Comparison of ENCODE assay signal across 1 cellular context in the genomic region with DNA sequence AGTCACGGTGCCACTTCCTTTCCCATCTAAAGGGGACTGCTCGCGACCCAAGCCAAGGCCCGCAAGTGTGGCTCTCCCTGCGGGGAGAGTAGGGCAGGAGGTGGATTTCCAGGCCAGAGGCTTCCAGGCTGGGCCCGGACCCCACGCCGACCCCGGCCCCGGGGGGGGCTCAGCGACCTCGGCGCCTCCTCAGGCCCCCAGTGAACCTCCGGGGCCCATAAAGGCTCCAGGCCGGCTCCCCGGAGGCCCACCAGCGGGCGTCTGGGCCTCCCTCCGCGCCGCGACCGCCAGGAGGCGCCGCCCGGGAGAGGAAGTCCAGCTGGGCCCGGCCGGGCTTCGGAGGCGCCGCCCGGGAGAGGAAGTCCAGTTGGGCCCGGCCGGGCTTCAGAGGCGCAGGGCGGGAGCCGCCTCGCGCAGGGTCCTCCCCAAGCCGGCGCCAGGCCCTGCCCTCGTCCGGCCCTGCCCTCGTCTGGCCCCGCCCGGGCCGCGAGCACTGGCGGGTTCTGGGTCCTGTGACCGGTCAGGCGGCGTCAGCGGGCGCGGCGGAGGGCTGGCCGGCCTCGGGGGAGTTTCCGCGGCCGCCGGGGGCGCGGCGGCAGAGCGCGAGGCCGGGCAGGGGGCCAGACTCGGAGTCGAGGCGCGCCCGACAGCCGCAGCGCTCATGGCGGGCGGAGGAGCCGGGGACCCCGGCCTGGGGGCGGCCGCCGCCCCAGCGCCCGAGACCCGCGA.
TF ChIP-seq lines count a peak whose summit lies in the region.

A gene (plus strand): TSS at position 623 of the 729 bp plus-strand sequence. CDS start 39 bp downstream, at position 662.

TF ChIP-seq in HEK293, 187 proteins besides CTCF, POLR2A, EP300 and RAD21 (continued from another document and continues in another):
- TF ChIP-seq ZNF529 (tag by site-specific recombination; IDR thresholded peaks at IDR 0.05; ENCODE audit: insufficient replicate concordance), result no peak
- peak; percentile 12; the same call in 1 of the 2 replicates for TF ChIP-seq TCF7L2 (IDR thresholded peaks at IDR 0.05; ENCODE audit: borderline replicate concordance, low read depth, low read length)
- TF ChIP-seq PRDM1 (tag by site-specific recombination; IDR thresholded peaks at IDR 0.05), result no peak
- TF ChIP-seq, protein P1, sequence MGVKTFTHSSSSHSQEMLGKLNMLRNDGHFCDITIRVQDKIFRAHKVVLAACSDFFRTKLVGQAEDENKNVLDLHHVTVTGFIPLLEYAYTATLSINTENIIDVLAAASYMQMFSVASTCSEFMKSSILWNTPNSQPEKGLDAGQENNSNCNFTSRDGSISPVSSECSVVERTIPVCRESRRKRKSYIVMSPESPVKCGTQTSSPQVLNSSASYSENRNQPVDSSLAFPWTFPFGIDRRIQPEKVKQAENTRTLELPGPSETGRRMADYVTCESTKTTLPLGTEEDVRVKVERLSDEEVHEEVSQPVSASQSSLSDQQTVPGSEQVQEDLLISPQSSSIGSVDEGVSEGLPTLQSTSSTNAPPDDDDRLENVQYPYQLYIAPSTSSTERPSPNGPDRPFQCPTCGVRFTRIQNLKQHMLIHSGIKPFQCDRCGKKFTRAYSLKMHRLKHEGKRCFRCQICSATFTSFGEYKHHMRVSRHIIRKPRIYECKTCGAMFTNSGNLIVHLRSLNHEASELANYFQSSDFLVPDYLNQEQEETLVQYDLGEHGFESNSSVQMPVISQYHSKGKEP (tag by site-specific recombination; IDR thresholded peaks at IDR 0.05), result no peak
- TF ChIP-seq ZNF664 (tag by site-specific recombination; IDR thresholded peaks at IDR 0.05), result no peak
- no peak for TF ChIP-seq ZNF843 (tag by site-specific recombination; IDR thresholded peaks at IDR 0.05)
- no peak for TF ChIP-seq ZNF555 (tag by site-specific recombination; conservative IDR thresholded peaks at IDR 0.05)
- no peak for TF ChIP-seq ZNF670 (tag by site-specific recombination; IDR thresholded peaks at IDR 0.05; ENCODE audit: low read depth)
- TF ChIP-seq WT1 (tag by site-specific recombination; IDR thresholded peaks at IDR 0.05), result no peak
- TF ChIP-seq SP2 (tag by site-specific recombination; IDR thresholded peaks at IDR 0.05), result no peak; the same call in 1 of the 2 replicates
- no peak for TF ChIP-seq SETDB1 (IDR thresholded peaks at IDR 0.05; ENCODE audit: insufficient read length, low read length)
- TF ChIP-seq, protein P2, sequence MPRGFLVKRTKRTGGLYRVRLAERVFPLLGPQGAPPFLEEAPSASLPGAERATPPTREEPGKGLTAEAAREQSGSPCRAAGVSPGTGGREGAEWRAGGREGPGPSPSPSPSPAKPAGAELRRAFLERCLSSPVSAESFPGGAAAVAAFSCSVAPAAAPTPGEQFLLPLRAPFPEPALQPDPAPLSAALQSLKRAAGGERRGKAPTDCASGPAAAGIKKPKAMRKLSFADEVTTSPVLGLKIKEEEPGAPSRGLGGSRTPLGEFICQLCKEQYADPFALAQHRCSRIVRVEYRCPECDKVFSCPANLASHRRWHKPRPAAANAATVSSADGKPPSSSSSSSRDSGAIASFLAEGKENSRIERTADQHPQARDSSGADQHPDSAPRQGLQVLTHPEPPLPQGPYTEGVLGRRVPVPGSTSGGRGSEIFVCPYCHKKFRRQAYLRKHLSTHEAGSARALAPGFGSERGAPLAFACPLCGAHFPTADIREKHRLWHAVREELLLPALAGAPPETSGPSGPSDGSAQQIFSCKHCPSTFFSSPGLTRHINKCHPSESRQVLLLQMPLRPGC (tag by site-specific recombination; IDR thresholded peaks at IDR 0.05), result no peak
- TF ChIP-seq ZNF610 (tag by site-specific recombination; IDR thresholded peaks at IDR 0.05; ENCODE audit: borderline replicate concordance), result no peak
- TF ChIP-seq ZIC2 (tag by site-specific recombination; IDR thresholded peaks at IDR 0.05), result peak; percentile 64
- no peak for TF ChIP-seq ZNF423 (tag by site-specific recombination; IDR thresholded peaks at IDR 0.05)
- TF ChIP-seq ZFP3 (tag by site-specific recombination; IDR thresholded peaks at IDR 0.05; ENCODE audit: low read depth), result no peak
- TF ChIP-seq KLF9 (tag by site-specific recombination; IDR thresholded peaks at IDR 0.05; ENCODE audit: low read depth), result no peak
- TF ChIP-seq, protein P3, sequence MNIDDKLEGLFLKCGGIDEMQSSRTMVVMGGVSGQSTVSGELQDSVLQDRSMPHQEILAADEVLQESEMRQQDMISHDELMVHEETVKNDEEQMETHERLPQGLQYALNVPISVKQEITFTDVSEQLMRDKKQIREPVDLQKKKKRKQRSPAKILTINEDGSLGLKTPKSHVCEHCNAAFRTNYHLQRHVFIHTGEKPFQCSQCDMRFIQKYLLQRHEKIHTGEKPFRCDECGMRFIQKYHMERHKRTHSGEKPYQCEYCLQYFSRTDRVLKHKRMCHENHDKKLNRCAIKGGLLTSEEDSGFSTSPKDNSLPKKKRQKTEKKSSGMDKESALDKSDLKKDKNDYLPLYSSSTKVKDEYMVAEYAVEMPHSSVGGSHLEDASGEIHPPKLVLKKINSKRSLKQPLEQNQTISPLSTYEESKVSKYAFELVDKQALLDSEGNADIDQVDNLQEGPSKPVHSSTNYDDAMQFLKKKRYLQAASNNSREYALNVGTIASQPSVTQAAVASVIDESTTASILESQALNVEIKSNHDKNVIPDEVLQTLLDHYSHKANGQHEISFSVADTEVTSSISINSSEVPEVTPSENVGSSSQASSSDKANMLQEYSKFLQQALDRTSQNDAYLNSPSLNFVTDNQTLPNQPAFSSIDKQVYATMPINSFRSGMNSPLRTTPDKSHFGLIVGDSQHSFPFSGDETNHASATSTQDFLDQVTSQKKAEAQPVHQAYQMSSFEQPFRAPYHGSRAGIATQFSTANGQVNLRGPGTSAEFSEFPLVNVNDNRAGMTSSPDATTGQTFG (tag by site-specific recombination; IDR thresholded peaks at IDR 0.05; ENCODE audit: borderline replicate concordance), result no peak
- no peak for TF ChIP-seq ZNF274 (IDR thresholded peaks at IDR 0.05; ENCODE audit: low read length)
- no peak for TF ChIP-seq ZNF274 (tag by site-specific recombination; IDR thresholded peaks at IDR 0.05; ENCODE audit: borderline replicate concordance)
- no peak for TF ChIP-seq ZNF623 (tag by site-specific recombination; IDR thresholded peaks at IDR 0.05)
- no peak for TF ChIP-seq BCL11A (tag by site-specific recombination; IDR thresholded peaks at IDR 0.05; ENCODE audit: low read depth)
- TF ChIP-seq ZNF510 (tag by site-specific recombination; IDR thresholded peaks at IDR 0.05; ENCODE audit: insufficient replicate concordance), result no peak
- TF ChIP-seq, protein P4, sequence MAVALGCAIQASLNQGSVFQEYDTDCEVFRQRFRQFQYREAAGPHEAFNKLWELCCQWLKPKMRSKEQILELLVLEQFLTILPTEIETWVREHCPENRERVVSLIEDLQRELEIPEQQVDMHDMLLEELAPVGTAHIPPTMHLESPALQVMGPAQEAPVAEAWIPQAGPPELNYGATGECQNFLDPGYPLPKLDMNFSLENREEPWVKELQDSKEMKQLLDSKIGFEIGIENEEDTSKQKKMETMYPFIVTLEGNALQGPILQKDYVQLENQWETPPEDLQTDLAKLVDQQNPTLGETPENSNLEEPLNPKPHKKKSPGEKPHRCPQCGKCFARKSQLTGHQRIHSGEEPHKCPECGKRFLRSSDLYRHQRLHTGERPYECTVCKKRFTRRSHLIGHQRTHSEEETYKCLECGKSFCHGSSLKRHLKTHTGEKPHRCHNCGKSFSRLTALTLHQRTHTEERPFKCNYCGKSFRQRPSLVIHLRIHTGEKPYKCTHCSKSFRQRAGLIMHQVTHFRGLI (tag by site-specific recombination; IDR thresholded peaks at IDR 0.05), result peak; percentile 64; the same call in 1 of the 2 replicates
- TF ChIP-seq ZBTB20 (tag by site-specific recombination; IDR thresholded peaks at IDR 0.05), result peak; percentile 20; the same call in 1 of the 2 replicates
- peak; percentile 50; the same call in 1 of the 2 replicates for TF ChIP-seq ZNF660 (tag by site-specific recombination; IDR thresholded peaks at IDR 0.05)
- TF ChIP-seq ZNF37A (tag by site-specific recombination; IDR thresholded peaks at IDR 0.05), result no peak
- TF ChIP-seq ZNF626 (tag by site-specific recombination; IDR thresholded peaks at IDR 0.05), result no peak
- no peak for TF ChIP-seq KLF16 (tag by site-specific recombination; IDR thresholded peaks at IDR 0.05)
- TF ChIP-seq ZNF785 (tag by site-specific recombination; IDR thresholded peaks at IDR 0.05), result no peak
- TF ChIP-seq ZNF266 (tag by site-specific recombination; IDR thresholded peaks at IDR 0.05; ENCODE audit: low read depth), result no peak
- TF ChIP-seq, protein P5, sequence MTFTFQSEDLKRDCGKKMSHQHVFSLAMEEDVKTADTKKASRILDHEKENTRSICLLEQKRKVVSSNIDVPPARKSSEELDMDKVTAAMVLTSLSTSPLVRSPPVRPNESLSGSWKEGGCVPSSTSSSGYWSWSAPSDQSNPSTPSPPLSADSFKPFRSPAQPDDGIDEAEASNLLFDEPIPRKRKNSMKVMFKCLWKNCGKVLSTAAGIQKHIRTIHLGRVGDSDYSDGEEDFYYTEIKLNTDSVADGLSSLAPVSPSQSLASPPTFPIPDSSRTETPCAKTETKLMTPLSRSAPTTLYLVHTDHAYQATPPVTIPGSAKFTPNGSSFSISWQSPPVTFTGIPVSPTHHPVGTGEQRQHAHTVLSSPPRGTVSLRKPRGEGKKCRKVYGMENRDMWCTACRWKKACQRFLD (tag by site-specific recombination; IDR thresholded peaks at IDR 0.05), result no peak
- TF ChIP-seq ZNF112 (tag by site-specific recombination; IDR thresholded peaks at IDR 0.05), result no peak
- TF ChIP-seq ZNF624 (tag by site-specific recombination; IDR thresholded peaks at IDR 0.05), result no peak
- no peak for TF ChIP-seq YY1 (tag by site-specific recombination; IDR thresholded peaks at IDR 0.05)
- TF ChIP-seq ZNF830 (tag by site-specific recombination; IDR thresholded peaks at IDR 0.05; ENCODE audit: low read depth), result no peak
- TF ChIP-seq, protein P6, sequence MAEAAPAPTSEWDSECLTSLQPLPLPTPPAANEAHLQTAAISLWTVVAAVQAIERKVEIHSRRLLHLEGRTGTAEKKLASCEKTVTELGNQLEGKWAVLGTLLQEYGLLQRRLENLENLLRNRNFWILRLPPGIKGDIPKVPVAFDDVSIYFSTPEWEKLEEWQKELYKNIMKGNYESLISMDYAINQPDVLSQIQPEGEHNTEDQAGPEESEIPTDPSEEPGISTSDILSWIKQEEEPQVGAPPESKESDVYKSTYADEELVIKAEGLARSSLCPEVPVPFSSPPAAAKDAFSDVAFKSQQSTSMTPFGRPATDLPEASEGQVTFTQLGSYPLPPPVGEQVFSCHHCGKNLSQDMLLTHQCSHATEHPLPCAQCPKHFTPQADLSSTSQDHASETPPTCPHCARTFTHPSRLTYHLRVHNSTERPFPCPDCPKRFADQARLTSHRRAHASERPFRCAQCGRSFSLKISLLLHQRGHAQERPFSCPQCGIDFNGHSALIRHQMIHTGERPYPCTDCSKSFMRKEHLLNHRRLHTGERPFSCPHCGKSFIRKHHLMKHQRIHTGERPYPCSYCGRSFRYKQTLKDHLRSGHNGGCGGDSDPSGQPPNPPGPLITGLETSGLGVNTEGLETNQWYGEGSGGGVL (tag by site-specific recombination; IDR thresholded peaks at IDR 0.05), result no peak
- TF ChIP-seq, protein P7, sequence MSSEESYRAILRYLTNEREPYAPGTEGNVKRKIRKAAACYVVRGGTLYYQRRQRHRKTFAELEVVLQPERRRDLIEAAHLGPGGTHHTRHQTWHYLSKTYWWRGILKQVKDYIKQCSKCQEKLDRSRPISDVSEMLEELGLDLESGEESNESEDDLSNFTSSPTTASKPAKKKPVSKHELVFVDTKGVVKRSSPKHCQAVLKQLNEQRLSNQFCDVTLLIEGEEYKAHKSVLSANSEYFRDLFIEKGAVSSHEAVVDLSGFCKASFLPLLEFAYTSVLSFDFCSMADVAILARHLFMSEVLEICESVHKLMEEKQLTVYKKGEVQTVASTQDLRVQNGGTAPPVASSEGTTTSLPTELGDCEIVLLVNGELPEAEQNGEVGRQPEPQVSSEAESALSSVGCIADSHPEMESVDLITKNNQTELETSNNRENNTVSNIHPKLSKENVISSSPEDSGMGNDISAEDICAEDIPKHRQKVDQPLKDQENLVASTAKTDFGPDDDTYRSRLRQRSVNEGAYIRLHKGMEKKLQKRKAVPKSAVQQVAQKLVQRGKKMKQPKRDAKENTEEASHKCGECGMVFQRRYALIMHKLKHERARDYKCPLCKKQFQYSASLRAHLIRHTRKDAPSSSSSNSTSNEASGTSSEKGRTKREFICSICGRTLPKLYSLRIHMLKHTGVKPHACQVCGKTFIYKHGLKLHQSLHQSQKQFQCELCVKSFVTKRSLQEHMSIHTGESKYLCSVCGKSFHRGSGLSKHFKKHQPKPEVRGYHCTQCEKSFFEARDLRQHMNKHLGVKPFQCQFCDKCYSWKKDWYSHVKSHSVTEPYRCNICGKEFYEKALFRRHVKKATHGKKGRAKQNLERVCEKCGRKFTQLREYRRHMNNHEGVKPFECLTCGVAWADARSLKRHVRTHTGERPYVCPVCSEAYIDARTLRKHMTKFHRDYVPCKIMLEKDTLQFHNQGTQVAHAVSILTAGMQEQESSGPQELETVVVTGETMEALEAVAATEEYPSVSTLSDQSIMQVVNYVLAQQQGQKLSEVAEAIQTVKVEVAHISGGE (tag by site-specific recombination; conservative IDR thresholded peaks at IDR 0.05; ENCODE audit: low read depth), result no peak
- TF ChIP-seq ZNF560 (tag by site-specific recombination; IDR thresholded peaks at IDR 0.05; ENCODE audit: borderline replicate concordance), result no peak
- no peak for TF ChIP-seq KLF8 (tag by site-specific recombination; IDR thresholded peaks at IDR 0.05)
- no peak for TF ChIP-seq KLF1 (tag by site-specific recombination; IDR thresholded peaks at IDR 0.05)
- no peak for TF ChIP-seq ZSCAN16 (tag by site-specific recombination; IDR thresholded peaks at IDR 0.05)
- TF ChIP-seq, protein P8, sequence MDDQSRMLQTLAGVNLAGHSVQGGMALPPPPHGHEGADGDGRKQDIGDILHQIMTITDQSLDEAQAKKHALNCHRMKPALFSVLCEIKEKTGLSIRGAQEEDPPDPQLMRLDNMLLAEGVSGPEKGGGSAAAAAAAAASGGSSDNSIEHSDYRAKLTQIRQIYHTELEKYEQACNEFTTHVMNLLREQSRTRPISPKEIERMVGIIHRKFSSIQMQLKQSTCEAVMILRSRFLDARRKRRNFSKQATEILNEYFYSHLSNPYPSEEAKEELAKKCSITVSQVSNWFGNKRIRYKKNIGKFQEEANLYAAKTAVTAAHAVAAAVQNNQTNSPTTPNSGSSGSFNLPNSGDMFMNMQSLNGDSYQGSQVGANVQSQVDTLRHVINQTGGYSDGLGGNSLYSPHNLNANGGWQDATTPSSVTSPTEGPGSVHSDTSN (CRISPR knock-in tag; IDR thresholded peaks at IDR 0.05), result peak; percentile 85; the same call in 1 of the 2 replicates
- no peak for TF ChIP-seq ZNF223 (tag by site-specific recombination; IDR thresholded peaks at IDR 0.05)
- TF ChIP-seq, protein P9, sequence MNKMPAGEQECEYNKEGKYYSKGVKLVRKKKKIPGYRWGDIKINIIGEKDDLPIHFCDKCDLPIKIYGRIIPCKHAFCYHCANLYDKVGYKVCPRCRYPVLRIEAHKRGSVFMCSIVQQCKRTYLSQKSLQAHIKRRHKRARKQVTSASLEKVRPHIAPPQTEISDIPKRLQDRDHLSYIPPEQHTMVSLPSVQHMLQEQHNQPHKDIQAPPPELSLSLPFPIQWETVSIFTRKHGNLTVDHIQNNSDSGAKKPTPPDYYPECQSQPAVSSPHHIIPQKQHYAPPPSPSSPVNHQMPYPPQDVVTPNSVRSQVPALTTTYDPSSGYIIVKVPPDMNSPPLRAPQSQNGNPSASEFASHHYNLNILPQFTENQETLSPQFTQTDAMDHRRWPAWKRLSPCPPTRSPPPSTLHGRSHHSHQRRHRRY (tag by site-specific recombination; IDR thresholded peaks at IDR 0.05), result no peak
- TF ChIP-seq ZBTB7A (tag by site-specific recombination; IDR thresholded peaks at IDR 0.05; ENCODE audit: low read depth), result no peak
- TF ChIP-seq ZFP69B (tag by site-specific recombination; IDR thresholded peaks at IDR 0.05), result 0 out of 2 replicates have a peak, but pooled peaks have one; percentile 26
- TF ChIP-seq ZNF184 (tag by site-specific recombination; IDR thresholded peaks at IDR 0.05), result no peak
